In the genomic region with DNA sequence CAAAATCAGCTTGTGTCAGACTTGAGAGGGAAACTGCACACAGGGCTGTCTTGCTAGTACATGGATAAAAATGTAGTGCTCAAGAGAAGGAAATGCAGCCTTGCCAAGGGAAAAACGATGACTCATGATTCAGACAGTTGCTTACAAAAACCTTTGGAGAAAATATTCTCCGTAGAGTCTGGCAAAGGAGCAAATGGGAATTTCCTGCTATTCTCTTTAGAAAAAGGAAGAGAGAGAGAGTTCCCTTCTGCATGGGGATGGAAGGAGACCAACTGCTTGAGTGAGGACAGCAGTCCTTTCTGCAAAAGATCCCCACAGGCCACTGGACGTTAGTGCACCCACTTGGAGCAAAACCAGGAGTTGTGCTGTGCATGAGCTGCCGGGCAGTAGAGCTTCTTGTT, we compare ENCODE assay signal across 9 cellular contexts.
DNase-seq lines count a peak whose midpoint lies in the region; TF ChIP-seq lines count a peak whose summit lies in the region.
"Had no signal": no experiment of that assay in that cellular context is flagged by ENCODE, and none has a peak within 500 bp of the region (broad histone marks: within the 10 kb centered on the region; RNA-seq: fewer than 3 reads in every experiment).

No MANE protein-coding gene starts in this region.

- H3K4me1 Mint-ChIP-seq in nephron = peaks cover 6% of the 10 kb centered on the region

- H3K36me3 Mint-ChIP-seq in nephron (ENCODE audit: low read depth) = no peaks in the 10 kb centered on the region

- TF ChIP-seq CTCF in nephron (IDR thresholded peaks at IDR 0.05; ENCODE audit: unreplicated experiment in 3 of 3) = peak in 1 of 3 experiments; percentile 23

- DNase-seq in AML-193 (lab: John Stamatoyannopoulos, UW) = peak; percentile 49 to 55
- peak; percentile 80 for DNase-seq in NCI-H226
- DNase-seq in erythroblast (lab: John Stamatoyannopoulos, UW) = peak; percentile 70 to 78
- no peak for DNase-seq in activated CD4-positive, alpha-beta T cell treated with anti-CD3 and anti-CD28 coated beads for 48 hours
- DNase-seq in NCI-H524 treated with DMSO at 0.1 percent for 48 hours (lab: John Stamatoyannopoulos, UW) = no peak
- DNase-seq in NCI-H187 treated with DMSO at 0.1 percent for 48 hours (lab: John Stamatoyannopoulos, UW) = no peak
- DNase-seq in activated CD4-positive, CD25-positive, alpha-beta regulatory T cell (lab: John Stamatoyannopoulos, UW) = no peak
- DNase-seq: spleen had no signal

- H3K27ac Mint-ChIP-seq in nephron = peak overlapping the region in 2 of 3 experiments; percentile 67 to 77

- H3K9me3 Mint-ChIP-seq in nephron = no peaks in the 10 kb centered on the region

- peak overlapping the region in 1 of 3 experiments; percentile 8 for H3K4me3 Mint-ChIP-seq in nephron

- TF ChIP-seq POLR2A in erythroblast (IDR thresholded peaks at IDR 0.05; ENCODE audit: low read length) = no peak

- peaks cover 3% of the 10 kb centered on the region for H3K27me3 Mint-ChIP-seq in nephron (ENCODE audit: low read depth)

Comparison
In these comparisons a context has a peak if more than half of its experiments do, and no peak if none do; other contexts are left out.
1. DNase-seq: peak in AML-193 (2 of 2), NCI-H226 (single experiment) and erythroblast (2 of 2); none in activated CD4-positive, alpha-beta T cell treated with anti-CD3 and anti-CD28 coated beads for 48 hours (single experiment), NCI-H524 treated with DMSO at 0.1 percent for 48 hours (single experiment), NCI-H187 treated with DMSO at 0.1 percent for 48 hours (single experiment) and activated CD4-positive, CD25-positive, alpha-beta regulatory T cell (0 of 4).